8 cellular contexts compared by ENCODE assay signal in genomic region chr18:9474983-9475642, GRCh38. TPM values are rescaled to one million over a fixed set of nuclear protein-coding genes. Genes with fewer than 3 reads are reported as not detected.
DNase-seq lines count a peak whose midpoint lies in the region; ATAC-seq and TF ChIP-seq lines count a peak whose summit lies in the region.

Gene RALBP1, plus strand, starts transcription at chr18:9475513. Its CDS starts 37,533 bp downstream, at chr18:9513046.

- H3K27ac Mint-ChIP-seq in naive thymus-derived CD8-positive, alpha-beta T cell: peak within 1 kb of the TSS; percentile 86 to 98 (median 96)

- TF ChIP-seq CTCF in LNCaP clone FGC (IDR thresholded peaks at IDR 0.05; ENCODE audit: control insufficient read depth, extremely low read depth, insufficient read depth): peak; percentile 38; the same call in 1 of the 2 replicates
- no peak for TF ChIP-seq CTCF in fibroblast of mammary gland (conservative IDR thresholded peaks at IDR 0.05; ENCODE audit: control insufficient read depth, insufficient read depth, low read depth, low read length)

- H3K9me3 Mint-ChIP-seq in naive thymus-derived CD8-positive, alpha-beta T cell: peaks cover 0 to 6% (median 2%) of the 10 kb centered on the region in 9 donors

- peaks cover 18 to 43% (median 35%) of the 10 kb centered on the region in 4 donors for H3K4me1 Mint-ChIP-seq in naive thymus-derived CD8-positive, alpha-beta T cell

- DNase-seq in EL (peak; percentile 100), H4 (ENCODE audit: low spot score) (peak; percentile 98), LNCaP clone FGC (ENCODE audit: low read depth) (peak; percentile 97), fibroblast of mammary gland (ENCODE audit: low read depth) (peak; percentile 99)
- peak; percentile 97 for DNase-seq in activated T-helper 9 cell treated with anti-CD3 and anti-CD28 coated beads, Interleukin-2, amount 50 U/mL, for 16 hours (ENCODE audit: low read depth)
- peak; percentile 92 to 98 (median 96) for DNase-seq in naive thymus-derived CD8-positive, alpha-beta T cell
- peak; percentile 92 to 98 (median 95) for DNase-seq in stimulated activated naive CD4-positive, alpha-beta T cell (lab: John Stamatoyannopoulos, UW)

- H3K4me3 Mint-ChIP-seq in naive thymus-derived CD8-positive, alpha-beta T cell: peak within 1 kb of the TSS; percentile 94 to 99 (median 97)

- peaks cover 0 to 20% (median 13%) of the 10 kb centered on the region in 3 donors for H3K36me3 Mint-ChIP-seq in naive thymus-derived CD8-positive, alpha-beta T cell

- POLR2A ChIA-PET in naive thymus-derived CD8-positive, alpha-beta T cell (lab: Charles Lee): interaction anchor here (0.7 to 1.3 kb wide), 4 partner anchors 12 to 439 kb away, joined by 3 to 5 read pairs (median 3); partner anchors contain the start of gene VAPA

- peak; percentile 94 to 98 for ATAC-seq in naive thymus-derived CD8-positive, alpha-beta T cell

- H3K4me3 ChIP-seq in LNCaP clone FGC (ENCODE audit: low read depth, low read length): peak within 1 kb of the TSS; percentile 77
- peak within 1 kb of the TSS; percentile 92 for H3K4me3 ChIP-seq in fibroblast of mammary gland (ENCODE audit: control insufficient read depth, low read depth, low read length)

- H3K27me3 Mint-ChIP-seq in naive thymus-derived CD8-positive, alpha-beta T cell: peaks cover 0 to 5% (median 2%) of the 10 kb centered on the region in 5 donors

- peak; percentile 91 for TF ChIP-seq POLR2A in Raji (IDR thresholded peaks at IDR 0.05; ENCODE audit: insufficient read depth, low read depth, low read length)

RNA-seq across cellular contexts. Expression of gene RALBP1, which starts in this region (rescaled TPM):
- 49.0 and 53.8 TPM in 2 replicates for total RNA-seq in H4 (2014; rRNA removed; shearing (Covaris generic))
- 10 to 100 TPM; 46.1 to 53.8 TPM for total RNA-seq in naive thymus-derived CD8-positive, alpha-beta T cell
- 10 to 100 TPM; 43.7 to 47.2 (median 46.7) TPM for polyA plus RNA-seq in naive thymus-derived CD8-positive, alpha-beta T cell

Comparison
In these comparisons a context has a peak if more than half of its experiments do, and no peak if none do; other contexts are left out.
1. Peak in every context shown above with its lines: DNase-seq, ATAC-seq and H3K4me3 ChIP-seq.